ENCODE assay signal across 25 cellular contexts in the genomic region with DNA sequence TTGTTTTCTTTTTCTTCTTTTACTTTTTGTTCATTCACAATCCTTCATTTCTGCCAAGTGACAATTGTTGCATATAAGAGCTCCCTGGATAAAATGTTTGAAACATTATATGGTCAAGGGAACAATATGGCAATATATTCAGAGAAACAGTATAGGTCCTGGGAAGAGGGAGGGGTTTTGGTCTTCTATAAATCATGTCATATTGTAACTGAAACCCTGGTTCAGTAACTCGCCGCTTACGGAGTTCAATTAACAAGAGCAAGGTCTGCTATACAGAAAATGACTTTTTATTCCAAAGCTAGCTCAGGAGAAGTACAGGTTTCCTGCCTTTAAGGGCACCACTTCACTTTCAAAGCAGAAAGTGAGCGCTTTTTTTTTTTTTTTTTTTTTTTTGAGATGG.
"Had no signal": no experiment of that assay in that cellular context is flagged by ENCODE, and none has a peak within 500 bp of the region (broad histone marks: within the 10 kb centered on the region; RNA-seq: fewer than 3 reads in every experiment).

No MANE protein-coding gene starts in this region.

- H3K4me3 ChIP-seq: MG63 had no signal

- H3K27ac Mint-ChIP-seq: activated CD4-positive, alpha-beta T cell treated with anti-CD3 and anti-CD28 coated beads for 36 hours; activated CD8-positive, alpha-beta T cell treated with anti-CD3 and anti-CD28 coated beads, Interleukin-2, amount 10 ng/mL, durations not matched to agents 7 days and 5 days; activated naive CD4-positive, alpha-beta T cell treated with anti-CD3 and anti-CD28 coated beads, Interleukin-2, amount 50 U/mL, for 24 hours; activated T-cell treated with anti-CD3 and anti-CD28 coated beads, Interleukin-2, amount 50 U/mL, for 24 hours; activated T-helper 1 cell treated with anti-CD3 and anti-CD28 coated beads, Interleukin-12 subunit alpha, Interleukin-12 subunit beta, Interleukin-2, Interleukin-4 antibody, amounts not matched to agents 30 ng/mL and 10 ng/mL and 1 ng/mL, durations not matched to agents 14 hours and 24 hours and 36 hours had no signal

- H3K36me3 Mint-ChIP-seq: activated naive CD4-positive, alpha-beta T cell treated with anti-CD3 and anti-CD28 coated beads, Interleukin-2, amount 50 U/mL, for 24 hours had no signal

- DNase-seq: activated CD4-positive, alpha-beta T cell treated with anti-CD3 and anti-CD28 coated beads for 36 hours; activated CD4-positive, alpha-beta T cell treated with anti-CD3 and anti-CD28 coated beads, Interleukin-2, amount 50 U/mL, for 4 hours; activated CD8-positive, alpha-beta T cell treated with anti-CD3 and anti-CD28 coated beads, Interleukin-2, amount 10 ng/mL, durations not matched to agents 7 days and 5 days; activated effector memory CD4-positive, alpha-beta T cell treated with Interleukin-2 at 50 U/mL for 16 hours; activated naive CD4-positive, alpha-beta T cell; activated T-cell treated with anti-CD3 and anti-CD28 coated beads, Interleukin-2, amount 50 U/mL, for 24 hours; aorta; central memory CD4-positive, alpha-beta T cell; MG63; MV-4-11; NCI-H1092 treated with DMSO at 0.1 percent for 48 hours; NCI-H1417 treated with DMSO at 0.1 percent for 48 hours; NCI-H1694; NCI-H2029 treated with DMSO at 0.1 percent for 48 hours; NCI-H446; NCI-H524; NCI-H82; OCI-M1; RPMI8226; SK-N-SH; T-helper 1 cell; WERI-Rb-1 had no signal

- H3K4me2 ChIP-seq: KMS-11, SK-N-SH had no signal

- H3K27ac ChIP-seq: KMS-11, WERI-Rb-1 had no signal

- H3K9me3 ChIP-seq: MG63, SK-N-SH had no signal

- H3K36me3 ChIP-seq: MG63, WERI-Rb-1 had no signal

- H3K9ac ChIP-seq: KMS-11, SK-N-SH had no signal

- H3K4me3 Mint-ChIP-seq: activated CD4-positive, alpha-beta T cell treated with anti-CD3 and anti-CD28 coated beads for 36 hours; activated CD8-positive, alpha-beta T cell treated with anti-CD3 and anti-CD28 coated beads, Interleukin-2, amount 10 ng/mL, durations not matched to agents 7 days and 5 days; activated naive CD4-positive, alpha-beta T cell treated with anti-CD3 and anti-CD28 coated beads, Interleukin-2, amount 50 U/mL, for 24 hours; activated T-cell treated with anti-CD3 and anti-CD28 coated beads, Interleukin-2, amount 50 U/mL, for 24 hours; activated T-helper 1 cell treated with anti-CD3 and anti-CD28 coated beads, Interleukin-12 subunit alpha, Interleukin-12 subunit beta, Interleukin-2, Interleukin-4 antibody, amounts not matched to agents 30 ng/mL and 10 ng/mL and 1 ng/mL, durations not matched to agents 14 hours and 24 hours and 36 hours had no signal

- H3K27me3 ChIP-seq: MG63 had no signal

- H3K9me3 Mint-ChIP-seq: activated naive CD4-positive, alpha-beta T cell treated with anti-CD3 and anti-CD28 coated beads, Interleukin-2, amount 50 U/mL, for 24 hours; activated T-cell treated with anti-CD3 and anti-CD28 coated beads, Interleukin-2, amount 50 U/mL, for 24 hours; activated T-helper 1 cell treated with anti-CD3 and anti-CD28 coated beads, Interleukin-12 subunit alpha, Interleukin-12 subunit beta, Interleukin-2, Interleukin-4 antibody, amounts not matched to agents 30 ng/mL and 10 ng/mL and 1 ng/mL, durations not matched to agents 14 hours and 24 hours and 36 hours had no signal
